ENCODE assay signal across 3 cellular contexts in the genomic region with DNA sequence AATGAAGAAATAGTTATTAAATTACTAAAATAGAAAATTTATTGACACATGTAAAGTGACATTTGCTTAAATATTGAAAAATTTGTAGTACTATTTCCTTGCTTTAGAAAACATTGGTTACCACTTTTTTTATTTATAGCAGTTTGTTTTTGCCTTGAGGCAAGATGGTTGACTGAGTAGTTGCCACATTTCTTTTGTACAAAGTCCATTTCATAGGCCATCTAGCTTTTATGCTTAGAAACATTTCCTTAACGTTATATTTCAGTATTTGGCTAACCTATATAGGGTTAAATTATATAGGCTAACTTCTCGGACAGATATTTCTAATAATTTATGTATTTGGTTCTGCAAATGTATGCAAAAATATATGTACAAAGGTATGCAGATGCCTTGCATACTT.
A peak's percentile ranks its signal among the peaks of the same experiment; 100 is the strongest.
TF ChIP-seq lines count a peak whose summit lies in the region.

No MANE protein-coding gene starts in this region.

TF ChIP-seq in HepG2, 621 proteins besides CTCF, POLR2A, EP300 and RAD21 (continued from another document and continues in another):
- TF ChIP-seq ZNF556 (CRISPR knock-in tag; IDR thresholded peaks at IDR 0.05; ENCODE audit: borderline replicate concordance): no peak
- no peak for TF ChIP-seq DZIP1 (CRISPR knock-in tag; IDR thresholded peaks at IDR 0.05)
- TF ChIP-seq ISL2 (CRISPR knock-in tag; IDR thresholded peaks at IDR 0.05): no peak
- no peak for TF ChIP-seq AHDC1 (CRISPR knock-in tag; IDR thresholded peaks at IDR 0.05; ENCODE audit: borderline replicate concordance)
- TF ChIP-seq, protein P1, sequence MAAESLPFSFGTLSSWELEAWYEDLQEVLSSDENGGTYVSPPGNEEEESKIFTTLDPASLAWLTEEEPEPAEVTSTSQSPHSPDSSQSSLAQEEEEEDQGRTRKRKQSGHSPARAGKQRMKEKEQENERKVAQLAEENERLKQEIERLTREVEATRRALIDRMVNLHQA (CRISPR knock-in tag; IDR thresholded peaks at IDR 0.05): no peak
- peak; percentile 4; the same call in 1 of the 2 replicates for TF ChIP-seq CEBPB (IDR thresholded peaks at IDR 0.05; ENCODE audit: borderline replicate concordance, low read depth, low read length)

TF ChIP-seq in HEK293, 187 proteins besides CTCF, POLR2A, EP300 and RAD21 (continued from another document):
- TF ChIP-seq ZNF843 (tag by site-specific recombination; IDR thresholded peaks at IDR 0.05) (no peak), PRDM6 (tag by site-specific recombination; IDR thresholded peaks at IDR 0.05) (0 out of 2 replicates have a peak, but pooled peaks have one; percentile 9)

TF ChIP-seq in GM12891, 5 proteins besides CTCF, POLR2A, EP300 and RAD21 (continued from another document):
- TF ChIP-seq POLR2AphosphoS5 (IDR thresholded peaks at IDR 0.05; ENCODE audit: low read depth, low read length) (no peak), TAF1 (IDR thresholded peaks at IDR 0.05; ENCODE audit: low read depth, low read length) (no peak), POU2F2 (IDR thresholded peaks at IDR 0.05; ENCODE audit: low read depth, low read length) (no peak), PAX5 (IDR thresholded peaks at IDR 0.05; ENCODE audit: insufficient read depth, low read length, severe bottlenecking) (no peak)
